Comparison of ENCODE assay signal across 9 cellular contexts in the genomic region with DNA sequence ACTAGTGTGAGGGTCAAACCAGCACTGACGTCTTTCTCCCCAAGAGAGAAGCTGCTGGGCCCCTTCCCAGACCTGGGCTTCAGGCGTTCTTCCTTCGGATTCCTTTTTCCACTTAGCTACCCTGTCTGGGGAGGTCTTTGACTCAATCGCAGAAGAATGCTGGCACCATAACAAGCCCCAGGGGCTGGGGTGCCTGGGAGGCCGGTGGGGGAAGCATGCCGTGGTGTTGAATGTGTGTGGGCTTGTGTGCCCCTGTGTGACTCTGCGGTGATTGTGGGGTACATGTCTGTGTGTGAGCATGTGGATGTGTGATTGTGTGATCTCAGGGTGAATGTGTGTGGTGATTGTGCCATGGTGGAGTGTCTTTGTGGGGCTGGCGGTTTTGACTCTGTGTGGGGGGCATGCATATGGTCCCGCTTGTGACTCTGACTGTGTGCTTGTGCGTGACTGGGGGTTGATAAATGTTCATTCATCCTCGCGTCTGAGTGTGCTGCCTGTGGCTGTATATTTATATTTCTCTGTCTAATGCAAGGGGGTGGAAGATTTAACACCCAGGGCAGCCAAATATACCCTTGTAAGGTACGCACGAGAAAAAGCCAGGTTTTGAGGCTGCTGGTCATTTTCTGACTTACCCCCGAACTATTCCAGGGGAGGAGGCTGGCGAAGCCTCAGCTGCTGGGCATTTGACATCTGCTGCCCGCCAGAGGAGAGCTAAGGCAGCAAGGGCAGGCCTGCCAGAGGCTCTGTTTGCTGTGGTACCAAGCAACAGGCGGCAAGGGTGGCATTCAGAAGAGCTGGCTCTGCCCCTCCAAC. TPM values are rescaled to one million over a fixed set of nuclear protein-coding genes. Genes with fewer than 3 reads are reported as not detected.
DNase-seq lines count a peak whose midpoint lies in the region; ATAC-seq and TF ChIP-seq lines count a peak whose summit lies in the region.
"Had no signal": no experiment of that assay in that cellular context is flagged by ENCODE, and none has a peak within 500 bp of the region (broad histone marks: within the 10 kb centered on the region; RNA-seq: fewer than 3 reads in every experiment).

No MANE protein-coding gene starts in this region.

- H3K9ac ChIP-seq in skeletal muscle satellite cell (ENCODE audit: low read depth, low read length) = peak overlapping the region; percentile 97

- H3K4me3 Mint-ChIP-seq in activated naive CD8-positive, alpha-beta T cell treated with anti-CD3 and anti-CD28 coated beads, Interleukin-2, amount 10 ng/mL, durations not matched to agents 7 days and 5 days = peak overlapping the region; percentile 45
- H3K4me3 Mint-ChIP-seq in activated CD8-positive, alpha-beta memory T cell treated with anti-CD3 and anti-CD28 coated beads, Interleukin-2, amount 10 ng/mL, durations not matched to agents 7 days and 5 days = no peak overlapping the region

- POLR2A ChIA-PET in activated naive CD8-positive, alpha-beta T cell treated with anti-CD3 and anti-CD28 coated beads, Interleukin-2, amount 10 ng/mL, durations not matched to agents 7 days and 5 days (lab: Charles Lee) = interaction anchor here (0.6 to 0.8 kb wide), 2 partner anchors 14 to 114 kb away, joined by 3 to 5 read pairs; a partner anchor contains a TSS

- H3K27ac ChIP-seq in right cardiac atrium (ENCODE audit: low read length) = peak overlapping the region; percentile 82

- H3K4me2 ChIP-seq in skeletal muscle satellite cell (ENCODE audit: low read length) = peak overlapping the region; percentile 98

- H3K27me3 Mint-ChIP-seq in activated naive CD8-positive, alpha-beta T cell treated with anti-CD3 and anti-CD28 coated beads, Interleukin-2, amount 10 ng/mL, durations not matched to agents 7 days and 5 days = peaks cover 44% of the 10 kb centered on the region
- H3K27me3 Mint-ChIP-seq in activated CD8-positive, alpha-beta memory T cell treated with anti-CD3 and anti-CD28 coated beads, Interleukin-2, amount 10 ng/mL, durations not matched to agents 7 days and 5 days = peaks cover 52% of the 10 kb centered on the region

- in situ Hi-C loops in HAP-1 (cut with MboI; ENCODE audit: low sequenced_read_pairs) = no loop called here

- no peak for ATAC-seq in activated naive CD8-positive, alpha-beta T cell treated with anti-CD3 and anti-CD28 coated beads, Interleukin-2, amount 10 ng/mL, durations not matched to agents 7 days and 5 days (ENCODE audit: low read depth)
- ATAC-seq in right cardiac atrium (peak; percentile 24 to 34), GM18861 (IDR thresholded peaks at IDR 0.05; ENCODE audit: unreplicated experiment) (no peak)
- ATAC-seq in activated CD8-positive, alpha-beta memory T cell treated with anti-CD3 and anti-CD28 coated beads, Interleukin-2, amount 10 ng/mL, durations not matched to agents 7 days and 5 days = no peak

- peaks cover 4% of the 10 kb centered on the region for H3K4me1 Mint-ChIP-seq in activated naive CD8-positive, alpha-beta T cell treated with anti-CD3 and anti-CD28 coated beads, Interleukin-2, amount 10 ng/mL, durations not matched to agents 7 days and 5 days
- peaks cover 12% of the 10 kb centered on the region for H3K4me1 Mint-ChIP-seq in activated CD8-positive, alpha-beta memory T cell treated with anti-CD3 and anti-CD28 coated beads, Interleukin-2, amount 10 ng/mL, durations not matched to agents 7 days and 5 days

- 42% methylated on average over 18 of the region's 18 CpGs for WGBS in right cardiac atrium

- no peaks in the 10 kb centered on the region for H3K36me3 Mint-ChIP-seq in activated naive CD8-positive, alpha-beta T cell treated with anti-CD3 and anti-CD28 coated beads, Interleukin-2, amount 10 ng/mL, durations not matched to agents 7 days and 5 days
- H3K36me3 Mint-ChIP-seq in activated CD8-positive, alpha-beta memory T cell treated with anti-CD3 and anti-CD28 coated beads, Interleukin-2, amount 10 ng/mL, durations not matched to agents 7 days and 5 days = no peaks in the 10 kb centered on the region

- H3K9me3 ChIP-seq in HAP-1 = no peaks in the 10 kb centered on the region
- H3K9me3 ChIP-seq in right cardiac atrium (ENCODE audit: control insufficient read depth, low read length) = no peaks in the 10 kb centered on the region
- no peaks in the 10 kb centered on the region for H3K9me3 ChIP-seq in skeletal muscle satellite cell (replicated peaks; ENCODE audit: low read length)

- H3K9me3 Mint-ChIP-seq in activated naive CD8-positive, alpha-beta T cell treated with anti-CD3 and anti-CD28 coated beads, Interleukin-2, amount 10 ng/mL, durations not matched to agents 7 days and 5 days = no peaks in the 10 kb centered on the region
- no peaks in the 10 kb centered on the region for H3K9me3 Mint-ChIP-seq in activated CD8-positive, alpha-beta memory T cell treated with anti-CD3 and anti-CD28 coated beads, Interleukin-2, amount 10 ng/mL, durations not matched to agents 7 days and 5 days (ENCODE audit: low read depth)

- peaks cover 6% of the 10 kb centered on the region for H3K4me1 ChIP-seq in HAP-1
- H3K4me1 ChIP-seq in right cardiac atrium (ENCODE audit: control insufficient read depth, insufficient read depth, low read length) = peaks cover 3% of the 10 kb centered on the region
- H3K4me1 ChIP-seq in skeletal muscle satellite cell (ENCODE audit: control insufficient read depth, insufficient read depth, low read length) = peaks cover 30% of the 10 kb centered on the region

- CTCF ChIA-PET in activated CD8-positive, alpha-beta memory T cell treated with anti-CD3 and anti-CD28 coated beads, Interleukin-2, amount 10 ng/mL, durations not matched to agents 7 days and 5 days (lab: Charles Lee) = interaction anchor here (0.9 to 2.6 kb wide), 3 partner anchors 8 to 169 kb away, joined by 3 to 21 read pairs (median 6); no protein-coding TSS in a partner anchor

- H3K27me3 ChIP-seq in HAP-1 (ENCODE audit: low read depth) = no peaks in the 10 kb centered on the region
- no peaks in the 10 kb centered on the region for H3K27me3 ChIP-seq in right cardiac atrium (ENCODE audit: control insufficient read depth, insufficient read depth)
- no peaks in the 10 kb centered on the region for H3K27me3 ChIP-seq in skeletal muscle satellite cell (ENCODE audit: control insufficient read depth, insufficient read depth, low read length)

- H3K27ac Mint-ChIP-seq in activated naive CD8-positive, alpha-beta T cell treated with anti-CD3 and anti-CD28 coated beads, Interleukin-2, amount 10 ng/mL, durations not matched to agents 7 days and 5 days = no peak overlapping the region
- no peak overlapping the region for H3K27ac Mint-ChIP-seq in activated CD8-positive, alpha-beta memory T cell treated with anti-CD3 and anti-CD28 coated beads, Interleukin-2, amount 10 ng/mL, durations not matched to agents 7 days and 5 days

- no peaks in the 10 kb centered on the region for H3K36me3 ChIP-seq in HAP-1 (replicated peaks)
- H3K36me3 ChIP-seq in skeletal muscle satellite cell (ENCODE audit: insufficient read depth, low read length) = no peaks in the 10 kb centered on the region

- peak overlapping the region; percentile 50 for H3K4me3 ChIP-seq in HAP-1
- H3K4me3 ChIP-seq in right cardiac atrium (ENCODE audit: low read length) = no peak overlapping the region
- H3K4me3 ChIP-seq in skeletal muscle satellite cell (ENCODE audit: low read length) = peak overlapping the region; percentile 76

- no peak for TF ChIP-seq CTCF in GM10266 (IDR thresholded peaks at IDR 0.05; ENCODE audit: control insufficient read depth, insufficient read depth, low read depth, missing control alignments)

- intact Hi-C loops in right cardiac atrium (cut with DNase I) = loop anchor here in 1 of 4 donors (10.0 kb wide), 1 partner anchor 171 kb away; a partner anchor contains a TSS

- DNase-seq in HAP-1 (ENCODE audit: low spot score in 2 of 2) (no peak), right cardiac atrium (peak; percentile 68 to 76 (median 76)), GM10266 (ENCODE audit: extremely low spot score) (no peak), NCI-H2029 treated with DMSO at 0.1 percent for 48 hours (lab: John Stamatoyannopoulos, UW) (no peak)
- DNase-seq in activated naive CD8-positive, alpha-beta T cell treated with anti-CD3 and anti-CD28 coated beads, Interleukin-2, amount 10 ng/mL, durations not matched to agents 7 days and 5 days = no peak
- no peak for DNase-seq in activated CD8-positive, alpha-beta memory T cell treated with anti-CD3 and anti-CD28 coated beads, Interleukin-2, amount 10 ng/mL, durations not matched to agents 7 days and 5 days

RNA-seq across cellular contexts. Expression of a gene that starts 1.1 kb away (rescaled TPM):
- total RNA-seq in activated naive CD8-positive, alpha-beta T cell treated with anti-CD3 and anti-CD28 coated beads, Interleukin-2, amount 10 ng/mL, durations not matched to agents 7 days and 5 days = not detected
- 10 to 100 TPM; 18.4 to 33.6 (median 24.5) TPM for total RNA-seq in right cardiac atrium
- 14.1 TPM for polyA plus RNA-seq in right cardiac atrium
- total RNA-seq in skeletal muscle satellite cell (2012; rRNA removed) = 7.4 and 22.9 TPM in 2 replicates
- total RNA-seq in activated CD8-positive, alpha-beta memory T cell treated with anti-CD3 and anti-CD28 coated beads, Interleukin-2, amount 10 ng/mL, durations not matched to agents 7 days and 5 days = not detected
- total RNA-seq: T-helper 2 cell treated with Interferon-gamma antibody and Interleukin-4, amounts not matched to agents 100 ng/mL and 5 ng/mL, for 36 hours had no signal

RNA-seq across cellular contexts. Expression of a gene that starts 52.7 kb away (rescaled TPM):
- total RNA-seq in activated naive CD8-positive, alpha-beta T cell treated with anti-CD3 and anti-CD28 coated beads, Interleukin-2, amount 10 ng/mL, durations not matched to agents 7 days and 5 days = 100 to 1,000 TPM; 273 to 280 TPM
- total RNA-seq in right cardiac atrium = 100 to 1,000 TPM; 106 to 114 (median 112) TPM
- 52.7 TPM for polyA plus RNA-seq in right cardiac atrium
- 53.0 and 70.1 TPM in 2 replicates for total RNA-seq in skeletal muscle satellite cell (2012; rRNA removed)
- 100 to 1,000 TPM; 284 to 336 TPM for total RNA-seq in activated CD8-positive, alpha-beta memory T cell treated with anti-CD3 and anti-CD28 coated beads, Interleukin-2, amount 10 ng/mL, durations not matched to agents 7 days and 5 days

RNA-seq across cellular contexts. Expression of a gene that starts 53.3 kb away (rescaled TPM):
- total RNA-seq in activated naive CD8-positive, alpha-beta T cell treated with anti-CD3 and anti-CD28 coated beads, Interleukin-2, amount 10 ng/mL, durations not matched to agents 7 days and 5 days = 10 to 100 TPM; 57.7 to 61.7 TPM
- 10 to 100 TPM; 28.9 to 35.0 (median 32.7) TPM for total RNA-seq in right cardiac atrium
- polyA plus RNA-seq in right cardiac atrium = 50.4 TPM
- total RNA-seq in skeletal muscle satellite cell (2012; rRNA removed) = 29.4 and 38.0 TPM in 2 replicates
- total RNA-seq in activated CD8-positive, alpha-beta memory T cell treated with anti-CD3 and anti-CD28 coated beads, Interleukin-2, amount 10 ng/mL, durations not matched to agents 7 days and 5 days = 10 to 100 TPM; 70.5 to 75.8 TPM

Comparison
In these comparisons a context has a peak if more than half of its experiments do, and no peak if none do; other contexts are left out.
1. DNase-seq: peak in right cardiac atrium (3 of 3); none in HAP-1 (0 of 2), activated naive CD8-positive, alpha-beta T cell treated with anti-CD3 and anti-CD28 coated beads, Interleukin-2, amount 10 ng/mL, durations not matched to agents 7 days and 5 days (single experiment), activated CD8-positive, alpha-beta memory T cell treated with anti-CD3 and anti-CD28 coated beads, Interleukin-2, amount 10 ng/mL, durations not matched to agents 7 days and 5 days (single experiment), GM10266 (single experiment) and NCI-H2029 treated with DMSO at 0.1 percent for 48 hours (single experiment).
2. ATAC-seq: peak in right cardiac atrium (2 of 2); none in activated naive CD8-positive, alpha-beta T cell treated with anti-CD3 and anti-CD28 coated beads, Interleukin-2, amount 10 ng/mL, durations not matched to agents 7 days and 5 days (single experiment), GM18861 (single experiment) and activated CD8-positive, alpha-beta memory T cell treated with anti-CD3 and anti-CD28 coated beads, Interleukin-2, amount 10 ng/mL, durations not matched to agents 7 days and 5 days (single experiment).
3. RNA of a gene that starts 1.1 kb away (total RNA-seq): 18.4 to 33.6 TPM in right cardiac atrium; not detected in activated CD8-positive, alpha-beta memory T cell treated with anti-CD3 and anti-CD28 coated beads, Interleukin-2, amount 10 ng/mL, durations not matched to agents 7 days and 5 days and not detected in activated naive CD8-positive, alpha-beta T cell treated with anti-CD3 and anti-CD28 coated beads, Interleukin-2, amount 10 ng/mL, durations not matched to agents 7 days and 5 days; every median in the first group is over 10 times any median in the second.